Comparison of ENCODE assay signal across 1 cellular context in the genomic region with DNA sequence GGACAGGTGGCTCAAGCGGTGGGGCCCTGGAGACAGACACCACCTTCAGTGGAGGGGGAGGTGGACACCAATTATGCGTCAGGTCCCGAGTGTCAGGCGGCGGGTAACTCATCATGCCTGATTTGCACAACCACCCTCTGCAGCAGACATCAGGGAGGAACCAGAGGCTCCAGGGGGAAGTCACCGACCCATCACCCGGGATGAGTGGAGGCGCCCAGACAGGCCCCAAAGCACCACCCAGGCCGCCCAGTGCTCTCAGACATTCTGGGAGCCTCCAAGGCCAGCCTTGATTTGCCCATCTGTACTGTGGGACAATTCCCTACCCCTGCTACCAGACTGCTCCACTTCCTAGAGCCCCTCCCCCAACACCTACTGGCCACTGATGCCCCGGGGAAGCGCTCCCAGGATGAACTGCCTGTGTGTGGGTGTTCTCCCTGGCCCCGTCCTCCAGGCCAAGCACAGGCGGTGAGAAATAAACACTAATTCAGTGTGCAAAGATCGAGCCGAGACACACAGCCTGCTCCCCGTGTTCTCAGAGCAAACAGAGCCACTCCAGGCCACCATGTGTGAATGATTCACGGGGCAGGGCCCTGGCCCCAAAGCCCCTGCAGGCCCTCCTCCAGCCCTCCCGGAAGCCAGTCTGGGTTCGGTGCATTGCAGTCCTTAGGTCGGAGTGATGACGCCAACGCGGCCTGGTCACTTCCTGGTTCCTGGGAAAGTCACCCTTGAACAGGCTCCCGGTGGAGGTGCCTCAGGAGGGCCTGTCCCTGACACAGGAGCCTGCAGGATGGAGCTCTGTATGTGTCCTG.
TF ChIP-seq lines count a peak whose summit lies in the region.

No MANE protein-coding gene starts in this region.

TF ChIP-seq in HepG2, 621 proteins besides CTCF, POLR2A, EP300 and RAD21 (continued from another document and continues in another):
- TF ChIP-seq NFE2L1 (CRISPR knock-in tag; IDR thresholded peaks at IDR 0.05; ENCODE audit: borderline replicate concordance) (no peak), ZNF263 (CRISPR knock-in tag; IDR thresholded peaks at IDR 0.05) (peak; percentile 78), PBX2 (CRISPR knock-in tag; IDR thresholded peaks at IDR 0.05) (no peak), ZNF83 (CRISPR knock-in tag; IDR thresholded peaks at IDR 0.05; ENCODE audit: borderline replicate concordance) (peak; percentile 97), NONO (IDR thresholded peaks at IDR 0.05) (no peak), NONO (CRISPR knock-in tag; conservative IDR thresholded peaks at IDR 0.05) (peak; percentile 83), NCOR1 (IDR thresholded peaks at IDR 0.05; ENCODE audit: borderline replicate concordance, low read length) (peak; percentile 46; the same call in 1 of the 2 replicates), ZBTB38 (CRISPR knock-in tag; IDR thresholded peaks at IDR 0.05) (peak; percentile 83; the same call in 1 of the 2 replicates), KLF15 (CRISPR knock-in tag; IDR thresholded peaks at IDR 0.05; ENCODE audit: borderline replicate concordance) (no peak), NAIF1 (CRISPR knock-in tag; IDR thresholded peaks at IDR 0.05; ENCODE audit: borderline replicate concordance) (no peak), ZBTB44 (CRISPR knock-in tag; IDR thresholded peaks at IDR 0.05) (no peak), ETV6 (CRISPR knock-in tag; conservative IDR thresholded peaks at IDR 0.05) (no peak), XBP1 (CRISPR knock-in tag; IDR thresholded peaks at IDR 0.05) (no peak), U2AF2 (IDR thresholded peaks at IDR 0.05; ENCODE audit: low read depth, low read length) (no peak), PRDM4 (CRISPR knock-in tag; IDR thresholded peaks at IDR 0.05; ENCODE audit: borderline replicate concordance) (no peak), ATF2 (CRISPR knock-in tag; IDR thresholded peaks at IDR 0.05) (peak; percentile 93), NFYC (CRISPR knock-in tag; IDR thresholded peaks at IDR 0.05) (peak; percentile 23), SIN3A (IDR thresholded peaks at IDR 0.05; ENCODE audit: borderline replicate concordance, low read depth, low read length) (peak; percentile 57; the same call in 1 of the 2 replicates), ZNF264 (CRISPR knock-in tag; IDR thresholded peaks at IDR 0.05) (0 out of 2 replicates have a peak, but pooled peaks have one; percentile 87), HOXD1 (CRISPR knock-in tag; IDR thresholded peaks at IDR 0.05) (no peak), IKZF1 (IDR thresholded peaks at IDR 0.05) (no peak), ZNF34 (CRISPR knock-in tag; IDR thresholded peaks at IDR 0.05; ENCODE audit: borderline replicate concordance) (peak; percentile 80; the same call in 1 of the 2 replicates), ZNF296 (CRISPR knock-in tag; conservative IDR thresholded peaks at IDR 0.05) (0 out of 2 replicates have a peak, but pooled peaks have one; percentile 55), SP2 (CRISPR knock-in tag; IDR thresholded peaks at IDR 0.05) (no peak), NR2C2 (CRISPR knock-in tag; IDR thresholded peaks at IDR 0.05; ENCODE audit: borderline replicate concordance) (peak; percentile 89), HIC2 (CRISPR knock-in tag; IDR thresholded peaks at IDR 0.05; ENCODE audit: low read depth) (peak; percentile 80; the same call in 1 of the 2 replicates), SRSF4 (IDR thresholded peaks at IDR 0.05; ENCODE audit: low read depth, low read length, poor library complexity, severe bottlenecking) (no peak), HDAC2 (CRISPR knock-in tag; IDR thresholded peaks at IDR 0.05) (peak; percentile 81), ZNF567 (CRISPR knock-in tag; IDR thresholded peaks at IDR 0.05; ENCODE audit: borderline replicate concordance) (no peak; the same call in 1 of the 2 replicates), TAF1 (CRISPR knock-in tag; IDR thresholded peaks at IDR 0.05) (peak; percentile 71), ZNF562 (CRISPR knock-in tag; IDR thresholded peaks at IDR 0.05; ENCODE audit: borderline replicate concordance) (no peak), BCL6 (CRISPR knock-in tag; IDR thresholded peaks at IDR 0.05) (peak; percentile 72), FOXM1 (CRISPR knock-in tag; IDR thresholded peaks at IDR 0.05) (no peak), MYC (CRISPR knock-in tag; IDR thresholded peaks at IDR 0.05; ENCODE audit: borderline replicate concordance) (peak; percentile 94), SATB2 (CRISPR knock-in tag; IDR thresholded peaks at IDR 0.05) (no peak), GLI4 (CRISPR knock-in tag; IDR thresholded peaks at IDR 0.05; ENCODE audit: borderline replicate concordance) (peak; percentile 14; the same call in 1 of the 2 replicates), CERS6 (CRISPR knock-in tag; IDR thresholded peaks at IDR 0.05) (no peak), REL (CRISPR knock-in tag; conservative IDR thresholded peaks at IDR 0.05) (no peak), DRAP1 (CRISPR knock-in tag; IDR thresholded peaks at IDR 0.05) (peak; percentile 86), TBL1XR1 (IDR thresholded peaks at IDR 0.05; ENCODE audit: borderline replicate concordance, low read length, partially characterized antibody) (peak; percentile 69), CENPBD1 (CRISPR knock-in tag; IDR thresholded peaks at IDR 0.05; ENCODE audit: borderline replicate concordance, low read depth) (0 out of 2 replicates have a peak, but pooled peaks have one; percentile 35), ESRRA (CRISPR knock-in tag; IDR thresholded peaks at IDR 0.05; ENCODE audit: low read depth) (peak; percentile 91)
- TF ChIP-seq, protein P1, sequence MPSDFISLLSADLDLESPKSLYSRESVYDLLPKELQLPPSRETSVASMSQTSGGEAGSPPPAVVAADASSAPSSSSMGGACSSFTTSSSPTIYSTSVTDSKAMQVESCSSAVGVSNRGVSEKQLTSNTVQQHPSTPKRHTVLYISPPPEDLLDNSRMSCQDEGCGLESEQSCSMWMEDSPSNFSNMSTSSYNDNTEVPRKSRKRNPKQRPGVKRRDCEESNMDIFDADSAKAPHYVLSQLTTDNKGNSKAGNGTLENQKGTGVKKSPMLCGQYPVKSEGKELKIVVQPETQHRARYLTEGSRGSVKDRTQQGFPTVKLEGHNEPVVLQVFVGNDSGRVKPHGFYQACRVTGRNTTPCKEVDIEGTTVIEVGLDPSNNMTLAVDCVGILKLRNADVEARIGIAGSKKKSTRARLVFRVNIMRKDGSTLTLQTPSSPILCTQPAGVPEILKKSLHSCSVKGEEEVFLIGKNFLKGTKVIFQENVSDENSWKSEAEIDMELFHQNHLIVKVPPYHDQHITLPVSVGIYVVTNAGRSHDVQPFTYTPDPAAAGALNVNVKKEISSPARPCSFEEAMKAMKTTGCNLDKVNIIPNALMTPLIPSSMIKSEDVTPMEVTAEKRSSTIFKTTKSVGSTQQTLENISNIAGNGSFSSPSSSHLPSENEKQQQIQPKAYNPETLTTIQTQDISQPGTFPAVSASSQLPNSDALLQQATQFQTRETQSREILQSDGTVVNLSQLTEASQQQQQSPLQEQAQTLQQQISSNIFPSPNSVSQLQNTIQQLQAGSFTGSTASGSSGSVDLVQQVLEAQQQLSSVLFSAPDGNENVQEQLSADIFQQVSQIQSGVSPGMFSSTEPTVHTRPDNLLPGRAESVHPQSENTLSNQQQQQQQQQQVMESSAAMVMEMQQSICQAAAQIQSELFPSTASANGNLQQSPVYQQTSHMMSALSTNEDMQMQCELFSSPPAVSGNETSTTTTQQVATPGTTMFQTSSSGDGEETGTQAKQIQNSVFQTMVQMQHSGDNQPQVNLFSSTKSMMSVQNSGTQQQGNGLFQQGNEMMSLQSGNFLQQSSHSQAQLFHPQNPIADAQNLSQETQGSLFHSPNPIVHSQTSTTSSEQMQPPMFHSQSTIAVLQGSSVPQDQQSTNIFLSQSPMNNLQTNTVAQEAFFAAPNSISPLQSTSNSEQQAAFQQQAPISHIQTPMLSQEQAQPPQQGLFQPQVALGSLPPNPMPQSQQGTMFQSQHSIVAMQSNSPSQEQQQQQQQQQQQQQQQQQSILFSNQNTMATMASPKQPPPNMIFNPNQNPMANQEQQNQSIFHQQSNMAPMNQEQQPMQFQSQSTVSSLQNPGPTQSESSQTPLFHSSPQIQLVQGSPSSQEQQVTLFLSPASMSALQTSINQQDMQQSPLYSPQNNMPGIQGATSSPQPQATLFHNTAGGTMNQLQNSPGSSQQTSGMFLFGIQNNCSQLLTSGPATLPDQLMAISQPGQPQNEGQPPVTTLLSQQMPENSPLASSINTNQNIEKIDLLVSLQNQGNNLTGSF (CRISPR knock-in tag; IDR thresholded peaks at IDR 0.05), result no peak
- TF ChIP-seq, protein P2, sequence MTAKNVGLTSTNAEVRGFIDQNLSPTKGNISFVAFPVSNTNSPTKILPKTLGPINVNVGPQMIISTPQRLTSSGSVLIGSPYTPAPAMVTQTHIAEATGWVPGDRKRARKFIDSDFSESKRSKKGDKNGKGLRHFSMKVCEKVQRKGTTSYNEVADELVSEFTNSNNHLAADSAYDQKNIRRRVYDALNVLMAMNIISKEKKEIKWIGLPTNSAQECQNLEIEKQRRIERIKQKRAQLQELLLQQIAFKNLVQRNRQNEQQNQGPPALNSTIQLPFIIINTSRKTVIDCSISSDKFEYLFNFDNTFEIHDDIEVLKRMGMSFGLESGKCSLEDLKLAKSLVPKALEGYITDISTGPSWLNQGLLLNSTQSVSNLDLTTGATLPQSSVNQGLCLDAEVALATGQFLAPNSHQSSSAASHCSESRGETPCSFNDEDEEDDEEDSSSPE (CRISPR knock-in tag; IDR thresholded peaks at IDR 0.05), result peak; percentile 57; the same call in 1 of the 2 replicates
